ENCODE assay signal across 8 cellular contexts in genomic region chr18:32018331-32019250, GRCh38. TPM values are rescaled to one million over a fixed set of nuclear protein-coding genes. Genes with fewer than 3 reads are reported as not detected.
DNase-seq lines count a peak whose midpoint lies in the region; ATAC-seq and TF ChIP-seq lines count a peak whose summit lies in the region.

Gene RNF125 (plus strand): TSS chr18:32018825. CDS start chr18:32018864, 39 bp downstream.

- H3K27me3 ChIP-seq in BE2C, result peaks cover 19% of the 10 kb centered on the region
- no peaks in the 10 kb centered on the region for H3K27me3 ChIP-seq in dorsolateral prefrontal cortex

- H3K36me3 ChIP-seq in BE2C, result no peaks in the 10 kb centered on the region

- H3K4me3 ChIP-seq in BE2C (ENCODE audit: low read depth, low read length), result no peak within 1 kb of the TSS
- H3K4me3 ChIP-seq in dorsolateral prefrontal cortex, result peak within 1 kb of the TSS; percentile 57 to 89 (median 74)
- H3K4me3 ChIP-seq in lower leg skin (ENCODE audit: low read depth, poor library complexity, severe bottlenecking), result peak within 1 kb of the TSS; percentile 55

- intact Hi-C loops in dorsolateral prefrontal cortex (cut with DNase I) (loop anchor here (1.0 to 2.0 kb wide), 2 partner anchors 74 to 75 kb away; partner anchors contain the start of gene TRAPPC8 (in 1 of the 2)), lower leg skin (cut with DNase I; ENCODE audit: low total_unique reads) (loop anchor here (5.0 kb wide), 1 partner anchor 74 kb away; the partner anchor contains the start of gene RNF138)

- H3K4me1 ChIP-seq in BE2C, result no peaks in the 10 kb centered on the region

- H3K9me3 ChIP-seq in BE2C, result no peaks in the 10 kb centered on the region

- WGBS in lower leg skin, 2 donors, result 0 to 1% methylated on average over 34 to 41 of the region's 66 CpGs

- no peak for TF ChIP-seq CTCF in BE2C (IDR thresholded peaks at IDR 0.05; ENCODE audit: low read depth, low read length)
- TF ChIP-seq CTCF in dorsolateral prefrontal cortex (IDR thresholded peaks at IDR 0.05 in 54 of 56, conservative IDR thresholded peaks at IDR 0.05 in 2 of 56; ENCODE audit: low read depth in 1 of 56, partially characterized antibody in 56 of 56), result peak in 12 of 56 donors; percentile 8 to 24 (median 14)
- no peak for TF ChIP-seq CTCF in lower leg skin (IDR thresholded peaks at IDR 0.05)

- DNase-seq in BE2C, result peak; percentile 15
- DNase-seq in GM19238 (ENCODE audit: insufficient read length, low spot score), result peak; percentile 77
- DNase-seq in NCI-H69 (lab: John Stamatoyannopoulos, UW), result peak; percentile 93
- DNase-seq in activated CD4-positive, alpha-beta T cell treated with anti-CD3 and anti-CD28 coated beads, Interleukin-2, amount 50 U/mL, for 24 hours (ENCODE audit: low read depth in 1 of 2, low spot score in 1 of 2), result peak; percentile 67 to 70
- DNase-seq in dorsolateral prefrontal cortex, result peak; percentile 18 to 82 (median 61)
- peak; percentile 75 to 95 for DNase-seq in lower leg skin (ENCODE audit: low spot score in 2 of 2)
- peak; percentile 79 to 84 for DNase-seq in stimulated activated CD4-positive, alpha-beta T cell treated with anti-CD3 and anti-CD28 coated beads, Interleukin-4, amount 100 ng/mL, for 4 hours

- TF ChIP-seq POLR2A in lower leg skin (IDR thresholded peaks at IDR 0.05), result no peak

- H3K27ac ChIP-seq in dorsolateral prefrontal cortex, result peak within 1 kb of the TSS; percentile 49 to 96 (median 91)

- peak; percentile 94 for ATAC-seq in HG03432 (IDR thresholded peaks at IDR 0.05; ENCODE audit: unreplicated experiment)

RNA-seq across cellular contexts. Expression of gene RNF125, which starts in this region (rescaled TPM):
- polyA plus RNA-seq in BE2C (2012; ENCODE audit: insufficient read depth, insufficient read length, low read depth), result 0.08 TPM
- total RNA-seq in dorsolateral prefrontal cortex (10 to 100 TPM in 4 of 120 experiments, 1 to 10 TPM in 114, under 1 TPM in 2; 0.69 to 14.6 (median 3.8) TPM), lower leg skin (10 to 100 TPM in 2 of 4 donors, 1 to 10 TPM in 2; 6.3 to 16.3 (median 9.2) TPM)

Comparison
In these comparisons a context has a peak if more than half of its experiments do, and no peak if none do; other contexts are left out.
1. DNase-seq: peak in every context shown above with its lines; median percentile 93 in NCI-H69; 85 in lower leg skin; 82 in stimulated activated CD4-positive, alpha-beta T cell treated with anti-CD3 and anti-CD28 coated beads, Interleukin-4, amount 100 ng/mL, for 4 hours; 77 in GM19238; 68 in activated CD4-positive, alpha-beta T cell treated with anti-CD3 and anti-CD28 coated beads, Interleukin-2, amount 50 U/mL, for 24 hours; 61 in dorsolateral prefrontal cortex; 15 in BE2C.